1 cellular context compared by ENCODE assay signal in the genomic region with DNA sequence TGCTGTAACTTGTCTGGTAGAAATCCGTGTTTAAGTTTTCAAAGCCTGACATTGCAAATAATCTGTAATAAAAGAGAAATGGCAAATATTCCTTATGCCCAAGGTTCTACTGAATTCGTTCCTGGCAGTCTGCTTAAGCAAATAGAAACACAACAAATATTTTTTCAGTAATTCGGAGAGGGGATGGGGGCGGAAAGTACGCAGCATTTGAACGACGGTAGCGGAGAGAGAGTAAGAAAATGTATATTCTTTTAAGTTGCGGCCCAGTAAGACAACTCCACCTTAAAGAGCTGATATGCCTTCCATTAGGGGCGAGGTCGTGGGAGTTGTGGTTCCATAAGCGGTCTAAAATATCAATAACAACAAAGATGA.
TF ChIP-seq lines count a peak whose summit lies in the region.

No MANE protein-coding gene starts in this region.

TF ChIP-seq in HepG2, 621 proteins besides CTCF, POLR2A, EP300 and RAD21 (continued from another document):
- TF ChIP-seq, protein P1, sequence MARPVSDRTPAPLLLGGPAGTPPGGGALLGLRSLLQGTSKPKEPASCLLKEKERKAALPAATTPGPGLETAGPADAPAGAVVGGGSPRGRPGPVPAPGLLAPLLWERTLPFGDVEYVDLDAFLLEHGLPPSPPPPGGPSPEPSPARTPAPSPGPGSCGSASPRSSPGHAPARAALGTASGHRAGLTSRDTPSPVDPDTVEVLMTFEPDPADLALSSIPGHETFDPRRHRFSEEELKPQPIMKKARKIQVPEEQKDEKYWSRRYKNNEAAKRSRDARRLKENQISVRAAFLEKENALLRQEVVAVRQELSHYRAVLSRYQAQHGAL (CRISPR knock-in tag; IDR thresholded peaks at IDR 0.05; ENCODE audit: not compliant biosample characterization) = no peak
- TF ChIP-seq ZNF224 (CRISPR knock-in tag; IDR thresholded peaks at IDR 0.05) = 0 out of 2 replicates have a peak, but pooled peaks have one; percentile 43
- no peak for TF ChIP-seq ZNF431 (CRISPR knock-in tag; IDR thresholded peaks at IDR 0.05; ENCODE audit: borderline replicate concordance, low read depth)
- TF ChIP-seq ZNF570 (CRISPR knock-in tag; IDR thresholded peaks at IDR 0.05; ENCODE audit: borderline replicate concordance) = no peak
- TF ChIP-seq PREB (CRISPR knock-in tag; IDR thresholded peaks at IDR 0.05) = no peak
- no peak for TF ChIP-seq HMGA1 (CRISPR knock-in tag; conservative IDR thresholded peaks at IDR 0.05)
- no peak for TF ChIP-seq CBFB (CRISPR knock-in tag; IDR thresholded peaks at IDR 0.05)
- no peak for TF ChIP-seq ZBTB25 (CRISPR knock-in tag; IDR thresholded peaks at IDR 0.05)
- TF ChIP-seq, protein P2, sequence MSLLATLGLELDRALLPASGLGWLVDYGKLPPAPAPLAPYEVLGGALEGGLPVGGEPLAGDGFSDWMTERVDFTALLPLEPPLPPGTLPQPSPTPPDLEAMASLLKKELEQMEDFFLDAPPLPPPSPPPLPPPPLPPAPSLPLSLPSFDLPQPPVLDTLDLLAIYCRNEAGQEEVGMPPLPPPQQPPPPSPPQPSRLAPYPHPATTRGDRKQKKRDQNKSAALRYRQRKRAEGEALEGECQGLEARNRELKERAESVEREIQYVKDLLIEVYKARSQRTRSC (CRISPR knock-in tag; IDR thresholded peaks at IDR 0.05; ENCODE audit: low read depth) = no peak
- TF ChIP-seq ZSCAN9 (CRISPR knock-in tag; IDR thresholded peaks at IDR 0.05; ENCODE audit: borderline replicate concordance) = no peak
- 0 out of 2 replicates have a peak, but pooled peaks have one; percentile 11 for TF ChIP-seq ZNF790 (CRISPR knock-in tag; IDR thresholded peaks at IDR 0.05; ENCODE audit: borderline replicate concordance)
- TF ChIP-seq HNRNPUL1 (IDR thresholded peaks at IDR 0.05; ENCODE audit: low read depth, low read length) = no peak
- no peak for TF ChIP-seq TBP (CRISPR knock-in tag; IDR thresholded peaks at IDR 0.05)
- no peak for TF ChIP-seq HDAC6 (IDR thresholded peaks at IDR 0.05; ENCODE audit: low read depth, low read length)
- TF ChIP-seq ZSCAN30 (CRISPR knock-in tag; IDR thresholded peaks at IDR 0.05) = no peak
- TF ChIP-seq ZNF256 (CRISPR knock-in tag; conservative IDR thresholded peaks at IDR 0.05) = no peak
- 0 out of 2 replicates have a peak, but pooled peaks have one; percentile 9 for TF ChIP-seq ZNF17 (CRISPR knock-in tag; IDR thresholded peaks at IDR 0.05)
- no peak for TF ChIP-seq ZNF335 (CRISPR knock-in tag; IDR thresholded peaks at IDR 0.05)
- TF ChIP-seq SRF (IDR thresholded peaks at IDR 0.05; ENCODE audit: low read depth, low read length) = no peak
- TF ChIP-seq LCORL (IDR thresholded peaks at IDR 0.05) = no peak
- peak; percentile 2; the same call in 1 of the 2 replicates for TF ChIP-seq LCORL (CRISPR knock-in tag; IDR thresholded peaks at IDR 0.05)
- TF ChIP-seq ZMAT5 (CRISPR knock-in tag; IDR thresholded peaks at IDR 0.05; ENCODE audit: borderline replicate concordance, low read depth) = no peak
- TF ChIP-seq ZNF547 (CRISPR knock-in tag; IDR thresholded peaks at IDR 0.05) = no peak
- 0 out of 2 replicates have a peak, but pooled peaks have one; percentile 19 for TF ChIP-seq NAIF1 (CRISPR knock-in tag; IDR thresholded peaks at IDR 0.05; ENCODE audit: borderline replicate concordance)
